10 cellular contexts compared by ENCODE assay signal in genomic region chr10:124918906-124919305, GRCh38. TPM values are rescaled to one million over a fixed set of nuclear protein-coding genes. Genes with fewer than 3 reads are reported as not detected.
DNase-seq lines count a peak whose midpoint lies in the region; ATAC-seq and TF ChIP-seq lines count a peak whose summit lies in the region.
"Had no signal": no experiment of that assay in that cellular context is flagged by ENCODE, and none has a peak within 500 bp of the region (broad histone marks: within the 10 kb centered on the region; RNA-seq: fewer than 3 reads in every experiment).

No MANE protein-coding gene starts in this region.

- H3K36me3 Mint-ChIP-seq in progenitor cell of endocrine pancreas (ENCODE audit: insufficient read depth): peaks cover 2% of the 10 kb centered on the region

- no peaks in the 10 kb centered on the region for H3K9me2 ChIP-seq in DOHH2 (replicated peaks; ENCODE audit: control insufficient read depth, low read length)

- H3K4me1 ChIP-seq in DOHH2 (ENCODE audit: control insufficient read depth, low read length) (peaks cover 22% of the 10 kb centered on the region), Panc1 (ENCODE audit: control insufficient read depth, insufficient read depth, low read length) (peaks cover 22% of the 10 kb centered on the region)

- no peak for DNase-seq in Panc1 (ENCODE audit: low read depth, low spot score)
- DNase-seq in epithelial cell of prostate (ENCODE audit: low read depth, low spot score): no peak
- DNase-seq in progenitor cell of endocrine pancreas (ENCODE audit: low spot score, unreplicated experiment): no peak
- no peak for DNase-seq in NK-92 treated with Interleukin-12 subunit alpha and Interleukin-12 subunit beta, amount 100 ng/mL, for 24 hours (lab: John Stamatoyannopoulos, UW)
- DNase-seq in middle frontal gyrus (ENCODE audit: extremely low spot score, low spot score): no peak
- DNase-seq: activated CD4-positive, alpha-beta T cell treated with anti-CD3 and anti-CD28 coated beads, Interleukin-2, amount 50 U/mL, for 1 hour; NCI-H187 had no signal

- peaks cover 5% of the 10 kb centered on the region; the same call in 1 of the 2 replicates for H3K36me3 ChIP-seq in DOHH2 (ENCODE audit: control insufficient read depth, low read length)
- H3K36me3 ChIP-seq in Panc1 (ENCODE audit: control insufficient read depth, insufficient read depth, low read length): peaks cover 5% of the 10 kb centered on the region; the same call in 1 of the 2 replicates

- POLR2A ChIA-PET in Panc1 (lab: Charles Lee): no interaction called here

- H3K27ac ChIP-seq in DOHH2 (ENCODE audit: low read depth, low read length) (no peak overlapping the region), Panc1 (ENCODE audit: low read length) (peak overlapping the region; percentile 21; the same call in 1 of the 2 replicates), epithelial cell of prostate (peak overlapping the region; percentile 87)

- 0 out of 2 replicates have a peak, but pooled peaks cover 2% of the 10 kb centered on the region for H3F3A ChIP-seq in DOHH2 (ENCODE audit: control insufficient read depth, insufficient read depth)

- no peaks in the 10 kb centered on the region for H3K27me3 ChIP-seq in DOHH2 (ENCODE audit: control insufficient read depth, low read length)
- no peaks in the 10 kb centered on the region for H3K27me3 ChIP-seq in Panc1 (ENCODE audit: control insufficient read depth, insufficient read depth, low read length)

- intact Hi-C loops in Panc1 (cut with micrococcal nuclease; ENCODE audit: unreplicated experiment): no loop called here

- no peak for ATAC-seq in Panc1
- no peak for ATAC-seq in HG03039 (IDR thresholded peaks at IDR 0.05; ENCODE audit: unreplicated experiment)
- ATAC-seq in GM18873 (IDR thresholded peaks at IDR 0.05; ENCODE audit: low FRiP score, unreplicated experiment): no peak

- peak overlapping the region; percentile 99 for H3K4me2 ChIP-seq in DOHH2 (ENCODE audit: low read length)

- H3K9me3 ChIP-seq in DOHH2 (ENCODE audit: control insufficient read depth, insufficient read depth, low read length) (no peaks in the 10 kb centered on the region), Panc1 (ENCODE audit: control insufficient read depth, insufficient read depth, low read depth, low read length) (no peaks in the 10 kb centered on the region)

- H3K4me3 Mint-ChIP-seq in progenitor cell of endocrine pancreas (ENCODE audit: low read depth): peak overlapping the region; percentile 85

- CTCF ChIA-PET in Panc1 (lab: Charles Lee): no interaction called here

- peaks cover 18% of the 10 kb centered on the region for H4K20me1 ChIP-seq in DOHH2 (ENCODE audit: control insufficient read depth, insufficient read depth, low read depth, low read length)

- H3K27me3 Mint-ChIP-seq in progenitor cell of endocrine pancreas: no peaks in the 10 kb centered on the region

- H3K9me3 Mint-ChIP-seq in progenitor cell of endocrine pancreas (ENCODE audit: low read depth): no peaks in the 10 kb centered on the region

- TF ChIP-seq CTCF in DOHH2 (IDR thresholded peaks at IDR 0.05; ENCODE audit: low read depth, low read length, poor library complexity, severe bottlenecking) (no peak), Panc1 (IDR thresholded peaks at IDR 0.05) (no peak), progenitor cell of endocrine pancreas (IDR thresholded peaks at IDR 0.05; ENCODE audit: unreplicated experiment) (no peak)

- no TSS peak for BruUV-seq in Panc1 (replicated peaks; lab: Mats Ljungman, UMichigan)

- in situ Hi-C loops in Panc1 (cut with HindIII; ENCODE audit: low pct_unique_long_range_greater_than_20kb, low sequenced_read_pairs): no loop called here

- H3K79me2 ChIP-seq in DOHH2 (ENCODE audit: control insufficient read depth, low read length): peaks cover 79% of the 10 kb centered on the region

- H3K4me1 Mint-ChIP-seq in progenitor cell of endocrine pancreas (ENCODE audit: low read depth): peaks cover 18% of the 10 kb centered on the region

- peak overlapping the region; percentile 100 for H3K4me3 ChIP-seq in DOHH2 (ENCODE audit: low read length)
- peak overlapping the region; percentile 85; a peak in 2 of 4 replicates for H3K4me3 ChIP-seq in Panc1 (ENCODE audit: low read depth in 2 of 2, low read length in 2 of 2)

- H3K27ac Mint-ChIP-seq in progenitor cell of endocrine pancreas: peak overlapping the region; percentile 98

RNA-seq across cellular contexts. Expression of gene ZRANB1, which starts 23.0 kb away (rescaled TPM):
- total RNA-seq in Panc1 (2021; ENCODE audit: unreplicated experiment) (23.2 TPM), progenitor cell of endocrine pancreas (27.5 and 31.1 TPM in 2 replicates)
- 9.1 TPM for polyA plus RNA-seq in Panc1 (2012; ENCODE audit: insufficient read length)
